8 cellular contexts compared by ENCODE assay signal in genomic region chr5:34186865-34187264, GRCh38.
DNase-seq lines count a peak whose midpoint lies in the region; ATAC-seq and TF ChIP-seq lines count a peak whose summit lies in the region.
"Not testable (repeated sequence)": the region's sequence is repeated elsewhere in the genome, so short reads cannot be mapped to it uniquely, and the experiment has no call there.

No MANE protein-coding gene starts in this region.

- not testable (repeated sequence) for H3K9me3 ChIP-seq in BE2C

- H3K9me3 Mint-ChIP-seq in activated CD4-positive, alpha-beta T cell treated with anti-CD3 and anti-CD28 coated beads for 36 hours (ENCODE audit: low read depth); chondrocyte (ENCODE audit: low read depth): not testable (repeated sequence)

- not testable (repeated sequence) for H3K36me3 ChIP-seq in BE2C; mesendoderm (ENCODE audit: control insufficient read depth, insufficient read depth, low read length)

- H2AK5ac ChIP-seq in mesendoderm (ENCODE audit: low read length) = not testable (repeated sequence)

- not testable (repeated sequence) for H3K27me3 Mint-ChIP-seq in activated CD4-positive, alpha-beta T cell treated with anti-CD3 and anti-CD28 coated beads for 36 hours; chondrocyte (ENCODE audit: low read depth)

- not testable (repeated sequence) for H3K4me3 ChIP-seq in BE2C (ENCODE audit: low read depth, low read length); mesendoderm (ENCODE audit: low read length)

- H3K9ac ChIP-seq in mesendoderm (ENCODE audit: low read length) = not testable (repeated sequence)

- not testable (repeated sequence) for H3K27ac Mint-ChIP-seq in activated CD4-positive, alpha-beta T cell treated with anti-CD3 and anti-CD28 coated beads for 36 hours; chondrocyte (ENCODE audit: unreplicated experiment)

- POLR2A ChIA-PET in activated CD4-positive, alpha-beta T cell treated with anti-CD3 and anti-CD28 coated beads for 36 hours (lab: Charles Lee) = not testable (repeated sequence)

- intact Hi-C loops in activated CD4-positive, alpha-beta T cell treated with anti-CD3 and anti-CD28 coated beads for 36 hours (cut with DNase I, micrococcal nuclease); left ventricle myocardium superior (cut with micrococcal nuclease): not testable (repeated sequence)

- not testable (repeated sequence) for TF ChIP-seq CTCF in BE2C (IDR thresholded peaks at IDR 0.05; ENCODE audit: low read depth, low read length); chondrocyte (IDR thresholded peaks at IDR 0.05)

- H2BK120ac ChIP-seq in mesendoderm (ENCODE audit: low read depth, low read length) = not testable (repeated sequence)

- H3K79me1 ChIP-seq in mesendoderm (ENCODE audit: low read length) = not testable (repeated sequence)

- H2BK5ac ChIP-seq in mesendoderm (ENCODE audit: low read length) = not testable (repeated sequence)

- not testable (repeated sequence) for H3K56ac ChIP-seq in mesendoderm (ENCODE audit: low read length)

- H3K18ac ChIP-seq in mesendoderm (ENCODE audit: low read length) = not testable (repeated sequence)

- not testable (repeated sequence) for H3K23ac ChIP-seq in mesendoderm (ENCODE audit: low read length)

- not testable (repeated sequence) for H3K27ac ChIP-seq in mesendoderm (ENCODE audit: low read depth, low read length)

- not testable (repeated sequence) for H3K27me3 ChIP-seq in BE2C; mesendoderm (ENCODE audit: insufficient read depth, low read length, poor library complexity)

- not testable (repeated sequence) for H3K4me2 ChIP-seq in mesendoderm (ENCODE audit: low read length)

- ATAC-seq in activated CD4-positive, alpha-beta T cell treated with anti-CD3 and anti-CD28 coated beads for 36 hours; left ventricle myocardium superior: not testable (repeated sequence)

- H2BK15ac ChIP-seq in mesendoderm (replicated peaks; ENCODE audit: low read depth) = not testable (repeated sequence)

- not testable (repeated sequence) for H4K5ac ChIP-seq in mesendoderm (ENCODE audit: low read length)

- H3K4ac ChIP-seq in mesendoderm (ENCODE audit: low read depth, low read length) = not testable (repeated sequence)

- not testable (repeated sequence) for H3K4me1 ChIP-seq in BE2C; mesendoderm (ENCODE audit: control insufficient read depth, low read depth, low read length)

- not testable (repeated sequence) for H3K79me2 ChIP-seq in mesendoderm (ENCODE audit: control insufficient read depth, insufficient read depth, low read length)

- H3K4me1 Mint-ChIP-seq in activated CD4-positive, alpha-beta T cell treated with anti-CD3 and anti-CD28 coated beads for 36 hours; chondrocyte (ENCODE audit: low read depth): not testable (repeated sequence)

- DNase-seq in BE2C (peak; percentile 18), KBM-7 (peak; percentile 1), chondrocyte (ENCODE audit: low spot score) (peak; percentile 59), left ventricle myocardium superior (peak; percentile 24), mesendoderm (peak; percentile 4)
- peak; percentile 8 for DNase-seq in activated CD4-positive, alpha-beta T cell treated with anti-CD3 and anti-CD28 coated beads for 36 hours
- DNase-seq in activated effector memory CD4-positive, alpha-beta T cell treated with Interleukin-2 at 50 U/mL for 16 hours = peak; percentile 2
- peak; percentile 2 for DNase-seq in stimulated activated CD4-positive, alpha-beta T cell treated with anti-CD3 and anti-CD28 coated beads, Interleukin-1b, Interleukin-23, amount 100 ng/mL, for 48 hours

- peaks cover 19% of the 10 kb centered on the region for H3K36me3 Mint-ChIP-seq in activated CD4-positive, alpha-beta T cell treated with anti-CD3 and anti-CD28 coated beads for 36 hours (ENCODE audit: low read depth)
- not testable (repeated sequence) for H3K36me3 Mint-ChIP-seq in chondrocyte (ENCODE audit: low read depth)

- H4K8ac ChIP-seq in mesendoderm (ENCODE audit: low read depth, low read length) = not testable (repeated sequence)

- no CpG with 5 or more reads among the region's 2 CpGs for WGBS in mesendoderm (ENCODE audit: extremely low coverage, insufficient coverage, low lambda C conversion rate)

- CTCF ChIA-PET in activated CD4-positive, alpha-beta T cell treated with anti-CD3 and anti-CD28 coated beads for 36 hours (lab: Charles Lee) = not testable (repeated sequence)

- not testable (repeated sequence) for H3K4me3 Mint-ChIP-seq in activated CD4-positive, alpha-beta T cell treated with anti-CD3 and anti-CD28 coated beads for 36 hours; chondrocyte (ENCODE audit: unreplicated experiment)

- in situ Hi-C loops in KBM-7 (cut with MboI; ENCODE audit: low pct_unique_long_range_greater_than_20kb, low sequenced_read_pairs) = not testable (repeated sequence)

Comparison
In these comparisons a context has a peak if more than half of its experiments do, and no peak if none do; other contexts are left out.
1. DNase-seq: peak in every context shown above with its lines; median percentile 59 in chondrocyte; 24 in left ventricle myocardium superior; 18 in BE2C; 8 in activated CD4-positive, alpha-beta T cell treated with anti-CD3 and anti-CD28 coated beads for 36 hours; 4 in mesendoderm; 2 in activated effector memory CD4-positive, alpha-beta T cell treated with Interleukin-2 at 50 U/mL for 16 hours; 2 in stimulated activated CD4-positive, alpha-beta T cell treated with anti-CD3 and anti-CD28 coated beads, Interleukin-1b, Interleukin-23, amount 100 ng/mL, for 48 hours; 1 in KBM-7.